8 cellular contexts compared by ENCODE assay signal in the genomic region with DNA sequence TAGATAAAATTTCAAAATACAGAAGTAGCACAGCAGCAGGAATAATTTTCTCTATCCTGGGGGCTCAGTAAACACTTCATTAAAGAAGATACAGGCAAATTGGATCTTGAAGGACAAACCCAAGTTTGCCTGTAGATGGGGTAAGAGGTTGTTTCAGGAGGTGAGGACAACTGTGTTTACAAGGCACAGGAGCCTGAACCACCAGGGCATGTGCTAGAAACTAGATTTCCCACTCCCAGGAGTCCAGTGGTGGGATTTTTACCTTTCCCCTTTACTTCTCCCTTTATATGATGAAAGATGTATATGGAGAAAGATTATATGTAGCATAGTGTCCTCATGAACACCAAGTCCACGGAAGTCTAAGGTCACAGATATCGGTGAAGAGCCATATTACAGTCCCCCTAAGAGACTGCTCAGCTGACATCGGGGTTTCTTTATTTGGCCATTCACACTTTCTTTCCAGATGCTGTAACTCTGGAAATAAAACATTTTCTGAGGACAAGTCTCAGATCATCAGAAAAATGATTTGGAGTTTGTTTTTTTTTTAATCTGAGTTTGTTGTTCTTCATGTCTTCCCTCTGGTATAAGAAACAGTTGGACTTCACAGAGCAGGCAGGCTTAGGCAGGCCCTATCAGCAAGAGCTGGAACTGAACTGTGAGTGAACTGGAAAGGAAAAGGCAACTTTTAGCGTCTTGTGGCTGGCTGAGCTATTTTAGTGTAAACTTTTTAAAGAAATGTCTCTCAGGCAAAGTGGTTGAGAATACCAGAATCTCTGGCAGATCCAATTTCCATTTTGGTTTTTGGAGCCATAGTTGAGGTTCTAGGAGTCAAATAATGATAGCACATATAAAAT. TPM values are rescaled to one million over a fixed set of nuclear protein-coding genes. Genes with fewer than 3 reads are reported as not detected.
DNase-seq lines count a peak whose midpoint lies in the region; ATAC-seq and TF ChIP-seq lines count a peak whose summit lies in the region.

No MANE protein-coding gene starts in this region.

- no peak overlapping the region for H3K4me3 Mint-ChIP-seq in T-helper 17 cell

- H3K27ac ChIP-seq in C4-2B: no peak overlapping the region

- intact Hi-C loops in Right ventricle myocardium superior (cut with DNase I): no loop called here

- H3K36me3 Mint-ChIP-seq in T-helper 17 cell (ENCODE audit: low read depth): no peaks in the 10 kb centered on the region

- H3K9me3 ChIP-seq in T-helper 17 cell (ENCODE audit: control insufficient read depth, low read length, poor library complexity, severe bottlenecking): no peaks in the 10 kb centered on the region

- peak; percentile 54 for ATAC-seq in GM21723 (IDR thresholded peaks at IDR 0.05; ENCODE audit: unreplicated experiment)
- peak; percentile 85 for ATAC-seq in T-helper 17 cell
- peak; percentile 71 for ATAC-seq in Right ventricle myocardium superior (ENCODE audit: poor library complexity)
- ATAC-seq in HG03442 (IDR thresholded peaks at IDR 0.05; ENCODE audit: unreplicated experiment): no peak
- no peak for ATAC-seq in HG02571 (IDR thresholded peaks at IDR 0.05; ENCODE audit: unreplicated experiment)

- H3K27ac Mint-ChIP-seq in T-helper 17 cell: peak overlapping the region; percentile 99

- TF ChIP-seq CTCF in C4-2B (conservative IDR thresholded peaks at IDR 0.05): peak; percentile 25; the same call in 1 of the 2 replicates

- no peaks in the 10 kb centered on the region for H3K27me3 Mint-ChIP-seq in T-helper 17 cell

- DNase-seq in T-helper 17 cell (no peak), Right ventricle myocardium superior (no peak), GOT3 (lab: John Stamatoyannopoulos, UW) (no peak), ureter (ENCODE audit: low spot score) (no peak)

- H3K4me1 Mint-ChIP-seq in T-helper 17 cell: peaks cover 37% of the 10 kb centered on the region

RNA-seq across cellular contexts. Expression of a gene that starts 8.0 kb away (rescaled TPM):
- 100 to 1,000 TPM; 793 to 831 TPM for total RNA-seq in T-helper 17 cell
- total RNA-seq in Right ventricle myocardium superior: 36.2 TPM
- 121 TPM for total RNA-seq in ureter

Comparison
In these comparisons a context has a peak if more than half of its experiments do, and no peak if none do; other contexts are left out.
1. ATAC-seq: peak in GM21723 (single experiment), T-helper 17 cell (single experiment) and Right ventricle myocardium superior (single experiment); none in HG03442 (single experiment) and HG02571 (single experiment).